In the genomic region with DNA sequence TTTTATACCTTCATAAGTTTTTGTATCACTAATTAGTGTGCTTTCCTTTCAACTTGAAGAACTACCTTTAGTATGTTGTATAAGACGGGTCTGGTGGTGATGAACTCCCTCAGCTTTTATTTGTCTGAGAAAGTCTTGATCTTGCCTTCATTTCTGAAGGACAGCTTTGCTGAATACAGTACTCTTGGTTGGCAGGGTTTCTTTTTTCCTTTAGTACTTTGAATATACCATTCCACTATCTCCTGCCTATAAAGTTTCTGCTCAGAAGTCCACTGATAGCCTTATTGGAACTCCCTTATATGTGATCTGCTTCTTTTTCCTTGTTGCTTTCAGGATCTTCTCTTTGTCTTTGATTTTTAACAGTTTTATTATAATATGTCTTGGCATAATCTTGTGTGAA, we compare ENCODE assay signal across 30 cellular contexts.
"Had no signal": no experiment of that assay in that cellular context is flagged by ENCODE, and none has a peak within 500 bp of the region (broad histone marks: within the 10 kb centered on the region; RNA-seq: fewer than 3 reads in every experiment).

No MANE protein-coding gene starts in this region.

- H3K36me3 ChIP-seq: adrenal gland, ascending aorta, brain microvascular endothelial cell, breast epithelium, cardiac muscle cell had no signal

- H3K4me1 ChIP-seq: adrenal gland, body of pancreas, breast epithelium had no signal

- H3K4me3 ChIP-seq: adrenal gland, ascending aorta, body of pancreas, breast epithelium, cardiac muscle cell had no signal

- ATAC-seq: activated naive CD4-positive, alpha-beta T cell treated with anti-CD3 and anti-CD28 coated beads, Interleukin-2, amount 50 U/mL, for 72 hours; activated naive CD8-positive, alpha-beta T cell treated with anti-CD3 and anti-CD28 coated beads, Interleukin-2, amount 50 U/mL, for 24 hours; activated T-cell treated with anti-CD3 and anti-CD28 coated beads, Interleukin-2, amount 50 U/mL, for 4 hours; activated T-cell treated with anti-CD3 and anti-CD28 coated beads, Interleukin-2, amount 50 U/mL, for 72 hours; activated T-helper 17 cell treated with anti-CD3 and anti-CD28 coated beads, Interleukin-2, amount 50 U/mL, for 72 hours; body of pancreas had no signal

- H3K27ac ChIP-seq: adrenal gland, ascending aorta, body of pancreas, brain microvascular endothelial cell, breast epithelium, cardiac muscle cell had no signal

- DNase-seq: activated effector memory CD4-positive, alpha-beta T cell treated with anti-CD3 and anti-CD28 coated beads, Interleukin-2, amount 50 U/mL, for 16 hours; activated effector memory CD4-positive, alpha-beta T cell treated with Interleukin-2 at 50 U/mL for 16 hours; activated gamma-delta T cell; activated gamma-delta T cell treated with Interleukin-2 at 50 U/mL for 16 hours; activated naive CD4-positive, alpha-beta T cell; activated naive CD4-positive, alpha-beta T cell treated with anti-CD3 and anti-CD28 coated beads for 36 hours; activated naive CD4-positive, alpha-beta T cell treated with anti-CD3 and anti-CD28 coated beads, Interleukin-2, amount 10 ng/mL, durations not matched to agents 7 days and 5 days; activated naive CD4-positive, alpha-beta T cell treated with anti-CD3 and anti-CD28 coated beads, Interleukin-2, amount 50 U/mL, for 16 hours; activated naive CD4-positive, alpha-beta T cell treated with Interleukin-2 at 50 U/mL for 16 hours; activated naive CD8-positive, alpha-beta T cell treated with anti-CD3 and anti-CD28 coated beads for 36 hours; activated naive CD8-positive, alpha-beta T cell treated with anti-CD3 and anti-CD28 coated beads, Interleukin-2, amount 10 ng/mL, durations not matched to agents 7 days and 5 days; activated naive CD8-positive, alpha-beta T cell treated with anti-CD3 and anti-CD28 coated beads, Interleukin-2, amount 50 U/mL, for 24 hours; activated T-cell treated with anti-CD3 and anti-CD28 coated beads, Interleukin-2, amount 50 U/mL, for 4 hours; activated T-cell treated with anti-CD3 and anti-CD28 coated beads, Interleukin-2, amount 50 U/mL, for 48 hours; activated T-cell treated with anti-CD3 and anti-CD28 coated beads, Interleukin-2, amount 50 U/mL, for 72 hours; adrenal gland; amniotic stem cell; amygdala; anterior cingulate cortex; aorta; body of pancreas; brain microvascular endothelial cell; caudate nucleus; central memory CD4-positive, alpha-beta T cell; cerebellar nuclear complex had no signal

- H3K9me3 ChIP-seq: adrenal gland had no signal
